In genomic region chr2:81670885-81671284, GRCh38 we compare ENCODE assay signal across 3 cellular contexts.
TF ChIP-seq lines count a peak whose summit lies in the region.

No MANE protein-coding gene starts in this region.

TF ChIP-seq in HCT116, 20 proteins besides CTCF, POLR2A, EP300 and RAD21:
- no peak for TF ChIP-seq CBX3 (IDR thresholded peaks at IDR 0.05; ENCODE audit: low read depth)
- no peak for TF ChIP-seq JUND (IDR thresholded peaks at IDR 0.05)
- TF ChIP-seq ZBTB33 (IDR thresholded peaks at IDR 0.05; ENCODE audit: extremely low read depth, insufficient replicate concordance, low read length): no peak

TF ChIP-seq in IMR-90, 13 proteins besides CTCF, POLR2A, EP300 and RAD21:
- no peak for TF ChIP-seq MAZ (IDR thresholded peaks at IDR 0.05; ENCODE audit: borderline replicate concordance, low read depth, low read length)
- peak; percentile 72 for TF ChIP-seq CEBPB (IDR thresholded peaks at IDR 0.05; ENCODE audit: low read depth, low read length)
- TF ChIP-seq MAFK (IDR thresholded peaks at IDR 0.05; ENCODE audit: low read depth, low read length): no peak
- TF ChIP-seq CHD1 (IDR thresholded peaks at IDR 0.05; ENCODE audit: low read depth, low read length): no peak
- no peak for TF ChIP-seq ELK1 (IDR thresholded peaks at IDR 0.05; ENCODE audit: borderline replicate concordance, low read depth, low read length)

TF ChIP-seq in H1, 55 proteins besides CTCF, POLR2A, EP300 and RAD21:
- TF ChIP-seq JUND (IDR thresholded peaks at IDR 0.05; ENCODE audit: low read length) (no peak), CEBPB (IDR thresholded peaks at IDR 0.05; ENCODE audit: low read depth, low read length) (0 out of 2 replicates have a peak, but pooled peaks have one; percentile 52)
